ENCODE assay signal across 8 cellular contexts in the genomic region with DNA sequence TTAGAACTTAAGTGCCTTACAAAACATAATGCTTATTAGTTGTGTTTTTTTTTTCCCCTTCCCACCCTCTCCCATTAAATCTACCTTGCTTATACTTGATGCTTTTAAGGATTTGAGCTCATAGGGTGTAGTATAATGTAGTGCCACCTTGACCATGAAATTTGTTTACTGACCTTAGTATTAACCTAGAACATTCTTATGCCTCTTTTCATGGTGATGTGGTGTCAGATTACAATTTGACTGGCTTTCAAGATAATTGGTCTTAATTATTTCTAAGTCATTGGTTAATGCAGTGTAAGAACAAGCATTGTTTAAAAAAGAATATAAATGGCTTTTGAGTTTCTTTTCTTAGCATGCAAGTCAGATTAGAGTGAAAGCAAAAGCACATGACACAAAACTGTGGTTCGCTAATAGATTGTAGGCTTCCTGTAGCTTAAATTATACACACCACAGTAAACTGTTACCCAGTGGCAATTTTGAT.
A peak's percentile ranks its signal among the peaks of the same experiment; 100 is the strongest.
DNase-seq lines count a peak whose midpoint lies in the region; ATAC-seq, FAIRE-seq and TF ChIP-seq lines count a peak whose summit lies in the region.

No MANE protein-coding gene starts in this region.

- H4K20me1 ChIP-seq in DND-41 (ENCODE audit: insufficient read depth, low read length): peaks cover 7% of the 10 kb centered on the region; the same call in 1 of the 2 replicates

- H3K27me3 Mint-ChIP-seq in activated B cell treated with CpG ODN at 0.5 μM for 24 hours: no peaks in the 10 kb centered on the region
- H3K27me3 Mint-ChIP-seq in naive thymus-derived CD4-positive, alpha-beta T cell: no peaks in the 10 kb centered on the region

- H3K4me1 Mint-ChIP-seq in activated B cell treated with CpG ODN at 0.5 μM for 24 hours: peaks cover 86% of the 10 kb centered on the region
- peaks cover 72 to 100% (median 96%) of the 10 kb centered on the region in 7 donors for H3K4me1 Mint-ChIP-seq in naive thymus-derived CD4-positive, alpha-beta T cell

- peaks cover 6% of the 10 kb centered on the region for H3K9me3 Mint-ChIP-seq in activated B cell treated with CpG ODN at 0.5 μM for 24 hours
- H3K9me3 Mint-ChIP-seq in naive thymus-derived CD4-positive, alpha-beta T cell: no peaks in the 10 kb centered on the region

- H3K4me2 ChIP-seq in DND-41 (ENCODE audit: insufficient read depth, low read length): peak overlapping the region; percentile 53; the same call in 1 of the 2 replicates

- no peaks in the 10 kb centered on the region for H3K36me3 ChIP-seq in DND-41 (ENCODE audit: insufficient read depth, low read length)
- H3K36me3 ChIP-seq in naive thymus-derived CD4-positive, alpha-beta T cell (ENCODE audit: control insufficient read depth in 2 of 3, insufficient read depth in 3 of 3, low read length in 3 of 3): no peaks in the 10 kb centered on the region

- peaks cover 71% of the 10 kb centered on the region for H3K4me1 ChIP-seq in DND-41 (ENCODE audit: insufficient read depth, low read length)
- peaks cover 72 to 88% of the 10 kb centered on the region in 2 donors for H3K4me1 ChIP-seq in naive thymus-derived CD4-positive, alpha-beta T cell (ENCODE audit: control insufficient read depth in 2 of 2, insufficient read depth in 2 of 2, low read length in 2 of 2)

- POLR2A ChIA-PET in activated B cell treated with CpG ODN at 0.5 μM for 24 hours (lab: Charles Lee): interaction anchor here (0.6 to 6.4 kb wide), 8 partner anchors 8 to 189 kb away, joined by 3 to 51 read pairs (median 4); a partner anchor contains a TSS
- POLR2A ChIA-PET in naive thymus-derived CD4-positive, alpha-beta T cell (lab: Charles Lee): interaction anchor here (0.6 to 2.3 kb wide), 8 partner anchors 7 to 172 kb away, joined by 3 to 13 read pairs (median 5); no protein-coding TSS in a partner anchor

- peak overlapping the region; percentile 76 for H3K27ac ChIP-seq in DND-41 (ENCODE audit: low read length)
- H3K27ac ChIP-seq in naive thymus-derived CD4-positive, alpha-beta T cell (ENCODE audit: low read depth, low read length): peak overlapping the region; percentile 57

- CTCF ChIA-PET in activated B cell treated with CpG ODN at 0.5 μM for 24 hours (lab: Charles Lee): interaction anchor here (0.9 to 1.4 kb wide), 2 partner anchors 9 kb away, joined by 3 read pairs; no protein-coding TSS in a partner anchor
- CTCF ChIA-PET in naive thymus-derived CD4-positive, alpha-beta T cell (lab: Charles Lee): interaction anchor here (0.6 to 1.3 kb wide), 6 partner anchors 9 to 62 kb away, joined by 3 to 6 read pairs (median 3); a partner anchor contains a TSS

- TF ChIP-seq CTCF in DND-41 (IDR thresholded peaks at IDR 0.05; ENCODE audit: borderline replicate concordance, extremely low read depth, low read length, poor library complexity, severe bottlenecking): no peak
- no peak for TF ChIP-seq CTCF in activated B cell treated with CpG ODN at 0.5 μM for 24 hours (IDR thresholded peaks at IDR 0.05)

- peaks cover 4% of the 10 kb centered on the region for H3K36me3 Mint-ChIP-seq in activated B cell treated with CpG ODN at 0.5 μM for 24 hours (ENCODE audit: low read depth)
- H3K36me3 Mint-ChIP-seq in naive thymus-derived CD4-positive, alpha-beta T cell: peaks cover 0 to 22% (median 9%) of the 10 kb centered on the region in 5 donors

- peaks cover 77% of the 10 kb centered on the region for H3K79me2 ChIP-seq in DND-41 (ENCODE audit: insufficient read depth, low read length)

- no peak for FAIRE-seq in RCC 7860 (lab: Jason Lieb, UNC)

- intact Hi-C loops in activated B cell treated with CpG ODN at 0.5 μM for 24 hours (cut with micrococcal nuclease): loop anchor here (1.0 to 2.0 kb wide), 4 partner anchors 8 to 61 kb away; no protein-coding TSS in a partner anchor
- intact Hi-C loops in naive thymus-derived CD4-positive, alpha-beta T cell (cut with micrococcal nuclease): loop anchor here (1.0 to 5.0 kb wide), 6 partner anchors 8 to 849 kb away; a partner anchor contains a TSS

- no peaks in the 10 kb centered on the region for H3K9me3 ChIP-seq in DND-41 (ENCODE audit: insufficient read depth, low read length, severe bottlenecking)
- no peaks in the 10 kb centered on the region for H3K9me3 ChIP-seq in naive thymus-derived CD4-positive, alpha-beta T cell (ENCODE audit: control insufficient read depth in 2 of 3, low read length in 3 of 3)

- no peak for DNase-seq in DND-41
- DNase-seq in activated B cell treated with CpG ODN at 0.5 μM for 24 hours: no peak
- peak in 5 of 9 donors; percentile 31 to 56 (median 34) for DNase-seq in naive thymus-derived CD4-positive, alpha-beta T cell
- DNase-seq in NCI-H524 (lab: John Stamatoyannopoulos, UW): no peak
- no peak for DNase-seq in RCC 7860 (ENCODE audit: low spot score)
- DNase-seq in dermis blood vessel endothelial cell: no peak

- H2AFZ ChIP-seq in DND-41 (ENCODE audit: low read depth, low read length): no peak overlapping the region

- peak overlapping the region; percentile 97 for H3K27ac Mint-ChIP-seq in activated B cell treated with CpG ODN at 0.5 μM for 24 hours
- H3K27ac Mint-ChIP-seq in naive thymus-derived CD4-positive, alpha-beta T cell: peak overlapping the region; percentile 64 to 96 (median 92)

- peak overlapping the region; percentile 28; the same call in 1 of the 2 replicates for H3K9ac ChIP-seq in DND-41 (ENCODE audit: low read depth, low read length)

- H3K4me3 Mint-ChIP-seq in activated B cell treated with CpG ODN at 0.5 μM for 24 hours: peak overlapping the region; percentile 71
- peak overlapping the region; percentile 41 to 91 (median 74) for H3K4me3 Mint-ChIP-seq in naive thymus-derived CD4-positive, alpha-beta T cell

- no peaks in the 10 kb centered on the region for H3K27me3 ChIP-seq in DND-41 (ENCODE audit: insufficient read depth, low read length, poor library complexity)
- no peaks in the 10 kb centered on the region for H3K27me3 ChIP-seq in naive thymus-derived CD4-positive, alpha-beta T cell (ENCODE audit: control insufficient read depth in 2 of 2, insufficient read depth in 2 of 2, low read length in 2 of 2)

- H3K4me3 ChIP-seq in DND-41 (ENCODE audit: low read depth in 1 of 2, low read length in 2 of 2): 0 out of 4 replicates have a peak overlapping the region, but pooled peaks of 1 of the 2 experiments have one; percentile 10
- peak overlapping the region; percentile 30 for H3K4me3 ChIP-seq in naive thymus-derived CD4-positive, alpha-beta T cell (ENCODE audit: low read length)

- peak; percentile 56 for ATAC-seq in DND-41 (ENCODE audit: insufficient read depth, low read depth)
- ATAC-seq in GM19438 (IDR thresholded peaks at IDR 0.05; ENCODE audit: low read depth, unreplicated experiment): peak; percentile 52
- ATAC-seq in HG03354 (IDR thresholded peaks at IDR 0.05; ENCODE audit: poor library complexity, severe bottlenecking, unreplicated experiment): peak; percentile 74
- ATAC-seq in activated B cell treated with CpG ODN at 0.5 μM for 24 hours (ENCODE audit: low read depth): peak; percentile 58
- ATAC-seq in naive thymus-derived CD4-positive, alpha-beta T cell: peak; percentile 60

Comparison
In these comparisons a context has a peak if more than half of its experiments do, and no peak if none do; other contexts are left out.
1. DNase-seq: peak in naive thymus-derived CD4-positive, alpha-beta T cell (5 of 9); none in DND-41 (single experiment), activated B cell treated with CpG ODN at 0.5 μM for 24 hours (single experiment), NCI-H524 (0 of 2), RCC 7860 (single experiment) and dermis blood vessel endothelial cell (single experiment).
2. Peak in every context shown above with its lines, with median percentiles within 50 percentile points of each other: ATAC-seq.